In genomic region chr2:156399950-156400703, GRCh38 we compare ENCODE assay signal across 1 cellular context.
TF ChIP-seq lines count a peak whose summit lies in the region.

No MANE protein-coding gene starts in this region.

TF ChIP-seq in HepG2, 621 proteins besides CTCF, POLR2A, EP300 and RAD21 (continued from another document and continues in another):
- TF ChIP-seq JUND (CRISPR knock-in tag; IDR thresholded peaks at IDR 0.05) (no peak), ZBTB2 (CRISPR knock-in tag; IDR thresholded peaks at IDR 0.05; ENCODE audit: low read depth) (no peak), SYNCRIP (IDR thresholded peaks at IDR 0.05; ENCODE audit: insufficient read depth, low read depth, low read length) (no peak), CREM (IDR thresholded peaks at IDR 0.05) (no peak), CREM (CRISPR knock-in tag; IDR thresholded peaks at IDR 0.05) (no peak), ZBTB10 (CRISPR knock-in tag; IDR thresholded peaks at IDR 0.05; ENCODE audit: borderline replicate concordance) (no peak), PHB2 (IDR thresholded peaks at IDR 0.05; ENCODE audit: partially characterized antibody) (no peak), YEATS2 (CRISPR knock-in tag; IDR thresholded peaks at IDR 0.05; ENCODE audit: borderline replicate concordance) (no peak), ELF1 (CRISPR knock-in tag; IDR thresholded peaks at IDR 0.05) (no peak; the same call in 1 of the 2 replicates), ZNF101 (CRISPR knock-in tag; IDR thresholded peaks at IDR 0.05; ENCODE audit: borderline replicate concordance, low read depth) (peak; percentile 88; the same call in 1 of the 2 replicates), ZNF562 (CRISPR knock-in tag; IDR thresholded peaks at IDR 0.05; ENCODE audit: borderline replicate concordance) (no peak), ZBTB7A (CRISPR knock-in tag; IDR thresholded peaks at IDR 0.05) (no peak), ZNF761 (CRISPR knock-in tag; conservative IDR thresholded peaks at IDR 0.05) (no peak), FOSL1 (CRISPR knock-in tag; IDR thresholded peaks at IDR 0.05; ENCODE audit: borderline replicate concordance) (peak; percentile 49; the same call in 1 of the 2 replicates), HINFP (CRISPR knock-in tag; IDR thresholded peaks at IDR 0.05; ENCODE audit: low read depth) (peak; percentile 78), NRL (CRISPR knock-in tag; IDR thresholded peaks at IDR 0.05; ENCODE audit: borderline replicate concordance) (peak; percentile 68; the same call in 1 of the 2 replicates), SP5 (CRISPR knock-in tag; IDR thresholded peaks at IDR 0.05; ENCODE audit: borderline replicate concordance, low read depth) (no peak), KLF16 (CRISPR knock-in tag; IDR thresholded peaks at IDR 0.05) (no peak; a peak in 1 of 4 replicates), BCLAF1 (IDR thresholded peaks at IDR 0.05) (no peak), ZNF549 (CRISPR knock-in tag; IDR thresholded peaks at IDR 0.05) (no peak), BRF2 (CRISPR knock-in tag; IDR thresholded peaks at IDR 0.05) (no peak), YEATS4 (CRISPR knock-in tag; IDR thresholded peaks at IDR 0.05; ENCODE audit: borderline replicate concordance) (peak; percentile 64; the same call in 1 of the 2 replicates), ZBTB33 (CRISPR knock-in tag; IDR thresholded peaks at IDR 0.05) (no peak), CHD2 (IDR thresholded peaks at IDR 0.05; ENCODE audit: low read depth, low read length) (no peak), ZNF407 (CRISPR knock-in tag; IDR thresholded peaks at IDR 0.05; ENCODE audit: not compliant biosample characterization) (no peak), TFE3 (CRISPR knock-in tag; IDR thresholded peaks at IDR 0.05) (no peak), YY1 (IDR thresholded peaks at IDR 0.05; ENCODE audit: insufficient read depth, insufficient replicate concordance, low read depth, low read length) (no peak), RBFOX2 (IDR thresholded peaks at IDR 0.05; ENCODE audit: low read depth, low read length) (no peak), CHCHD3 (CRISPR knock-in tag; IDR thresholded peaks at IDR 0.05) (no peak), ZHX1 (CRISPR knock-in tag; IDR thresholded peaks at IDR 0.05; ENCODE audit: low read depth) (no peak)
